Comparison of ENCODE assay signal across 8 cellular contexts in the genomic region with DNA sequence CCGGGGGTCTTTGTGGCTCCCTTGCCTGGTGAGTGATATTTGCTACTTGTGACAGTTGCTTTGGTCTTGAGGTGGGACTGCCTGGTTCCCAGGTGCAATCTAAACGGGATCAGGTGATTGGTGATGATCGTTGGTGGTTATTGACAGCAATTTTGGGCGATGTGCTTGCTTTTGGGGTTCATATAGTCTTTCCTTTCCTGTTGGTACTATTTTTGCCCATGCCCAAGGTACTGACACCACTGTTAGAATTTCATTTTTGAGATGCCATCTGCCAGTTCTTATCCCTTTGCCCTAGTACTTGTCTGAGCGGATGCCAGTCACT. TPM values are rescaled to one million over a fixed set of nuclear protein-coding genes. Genes with fewer than 3 reads are reported as not detected.
DNase-seq lines count a peak whose midpoint lies in the region; ATAC-seq and TF ChIP-seq lines count a peak whose summit lies in the region.

No MANE protein-coding gene starts in this region.

- H3K36me3 ChIP-seq in GM06990 (ENCODE audit: control insufficient read depth, insufficient read depth, low read length) = no peaks in the 10 kb centered on the region
- H3K36me3 ChIP-seq in SK-N-SH (replicated peaks in 1 of 2; ENCODE audit: control insufficient read depth in 1 of 2, insufficient read depth in 2 of 2, low read length in 1 of 2) = no peaks in the 10 kb centered on the region

- DNase-seq in GM06990 (ENCODE audit: extremely low read depth, insufficient read length) = no peak
- DNase-seq in SK-N-SH = no peak
- DNase-seq in fibroblast of pulmonary artery (ENCODE audit: low read depth) = no peak
- no peak for DNase-seq in retinal pigment epithelial cell (ENCODE audit: low read depth)
- DNase-seq in stimulated activated CD4-positive, alpha-beta T cell treated with anti-CD3 and anti-CD28 coated beads, Interleukin-4, amount 100 ng/mL, for 4 hours = no peak
- DNase-seq in NCI-H526 (lab: John Stamatoyannopoulos, UW) = no peak

- no peaks in the 10 kb centered on the region for H4K20me1 ChIP-seq in SK-N-SH (ENCODE audit: insufficient read depth)

- no peak for ATAC-seq in HG03571 (IDR thresholded peaks at IDR 0.05; ENCODE audit: unreplicated experiment)
- no peak for ATAC-seq in GM18511 (IDR thresholded peaks at IDR 0.05; ENCODE audit: unreplicated experiment)

- peaks cover 53% of the 10 kb centered on the region for H3K79me2 ChIP-seq in SK-N-SH (ENCODE audit: insufficient read depth)

- no peaks in the 10 kb centered on the region for H3F3A ChIP-seq in SK-N-SH (replicated peaks; ENCODE audit: insufficient read depth)

- peak overlapping the region in 1 of 2 experiments; percentile 83; a peak in 2 of 4 replicates for H3K27ac ChIP-seq in SK-N-SH (ENCODE audit: low read depth in 2 of 2, low read length in 1 of 2)

- H3K9me3 ChIP-seq in SK-N-SH = no peaks in the 10 kb centered on the region

- H3K9me2 ChIP-seq in SK-N-SH = no peaks in the 10 kb centered on the region

- CTCF ChIA-PET in SK-N-SH (lab: Yijun Ruan, JAX) = interaction anchor here (1.4 to 2.4 kb wide), 2 partner anchors 11 to 49 kb away, joined by 5 to 15 read pairs; no protein-coding TSS in a partner anchor

- TF ChIP-seq CTCF in GM06990 (IDR thresholded peaks at IDR 0.05; ENCODE audit: insufficient read depth, low read length, poor library complexity, severe bottlenecking) (no peak), SK-N-SH (IDR thresholded peaks at IDR 0.05) (no peak), fibroblast of pulmonary artery (IDR thresholded peaks at IDR 0.05; ENCODE audit: low read length, missing control alignments) (no peak), retinal pigment epithelial cell (conservative IDR thresholded peaks at IDR 0.05; ENCODE audit: low read depth, low read length) (no peak)

- H3K9ac ChIP-seq in SK-N-SH = peak overlapping the region; percentile 62

- peak overlapping the region; percentile 98 for H2AFZ ChIP-seq in SK-N-SH (ENCODE audit: low read depth)

- POLR2A ChIA-PET in SK-N-SH (lab: Yijun Ruan, JAX) = interaction anchor here (2.7 kb wide), 1 partner anchor 14 kb away, joined by 10 read pairs; a partner anchor contains a TSS

- H3K4me2 ChIP-seq in SK-N-SH = peak overlapping the region; percentile 89

- H3K27me3 ChIP-seq in GM06990 (replicated peaks; ENCODE audit: control insufficient read depth, insufficient read depth, low read length) (no peaks in the 10 kb centered on the region), SK-N-SH (ENCODE audit: insufficient read depth) (no peaks in the 10 kb centered on the region)

- 2% methylated on average over 4 of the region's 5 CpGs for WGBS in SK-N-SH (ENCODE audit: low lambda C conversion rate)

- no peak for TF ChIP-seq RAD21 in SK-N-SH (IDR thresholded peaks at IDR 0.05; ENCODE audit: low read length)

- H3K4me1 ChIP-seq in SK-N-SH (ENCODE audit: control insufficient read depth in 1 of 2, insufficient read depth in 2 of 2, low read depth in 1 of 2, low read length in 1 of 2) = peaks cover 0 to 13% of the 10 kb centered on the region in 2 experiments; a peak in 2 of 4 replicates

- TF ChIP-seq EP300 in SK-N-SH (IDR thresholded peaks at IDR 0.05; ENCODE audit: borderline replicate concordance in 1 of 2, low read depth in 1 of 2, low read length in 1 of 2) = no peak

- H3K4me3 ChIP-seq in GM06990 (replicated peaks; ENCODE audit: low read depth, low read length) (peak overlapping the region; percentile 95), SK-N-SH (ENCODE audit: low read depth in 2 of 2, low read length in 1 of 2) (peak overlapping the region; percentile 84 to 96), fibroblast of pulmonary artery (replicated peaks; ENCODE audit: low read depth, low read length) (peak overlapping the region; percentile 98), retinal pigment epithelial cell (ENCODE audit: low read length) (peak overlapping the region; percentile 93)

TF ChIP-seq in SK-N-SH, 30 proteins besides CTCF, POLR2A, EP300 and RAD21:
- TF ChIP-seq GABPA (IDR thresholded peaks at IDR 0.05; ENCODE audit: low read depth) = no peak
- TF ChIP-seq FOXM1 (IDR thresholded peaks at IDR 0.05; ENCODE audit: low read depth) = no peak
- no peak for TF ChIP-seq FOSL2 (IDR thresholded peaks at IDR 0.05; ENCODE audit: borderline replicate concordance, low read depth)
- TF ChIP-seq CHD2 (IDR thresholded peaks at IDR 0.05; ENCODE audit: low read length, partially characterized antibody) = no peak
- no peak for TF ChIP-seq TAF1 (IDR thresholded peaks at IDR 0.05; ENCODE audit: borderline replicate concordance, low read depth, low read length)
- TF ChIP-seq, protein P1, sequence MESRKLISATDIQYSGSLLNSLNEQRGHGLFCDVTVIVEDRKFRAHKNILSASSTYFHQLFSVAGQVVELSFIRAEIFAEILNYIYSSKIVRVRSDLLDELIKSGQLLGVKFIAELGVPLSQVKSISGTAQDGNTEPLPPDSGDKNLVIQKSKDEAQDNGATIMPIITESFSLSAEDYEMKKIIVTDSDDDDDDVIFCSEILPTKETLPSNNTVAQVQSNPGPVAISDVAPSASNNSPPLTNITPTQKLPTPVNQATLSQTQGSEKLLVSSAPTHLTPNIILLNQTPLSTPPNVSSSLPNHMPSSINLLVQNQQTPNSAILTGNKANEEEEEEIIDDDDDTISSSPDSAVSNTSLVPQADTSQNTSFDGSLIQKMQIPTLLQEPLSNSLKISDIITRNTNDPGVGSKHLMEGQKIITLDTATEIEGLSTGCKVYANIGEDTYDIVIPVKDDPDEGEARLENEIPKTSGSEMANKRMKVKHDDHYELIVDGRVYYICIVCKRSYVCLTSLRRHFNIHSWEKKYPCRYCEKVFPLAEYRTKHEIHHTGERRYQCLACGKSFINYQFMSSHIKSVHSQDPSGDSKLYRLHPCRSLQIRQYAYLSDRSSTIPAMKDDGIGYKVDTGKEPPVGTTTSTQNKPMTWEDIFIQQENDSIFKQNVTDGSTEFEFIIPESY (IDR thresholded peaks at IDR 0.05; ENCODE audit: borderline replicate concordance, low read depth) = no peak
- TF ChIP-seq RCOR1 (IDR thresholded peaks at IDR 0.05; ENCODE audit: low read length) = no peak
- no peak for TF ChIP-seq RFX5 (IDR thresholded peaks at IDR 0.05; ENCODE audit: low read length)
- no peak for TF ChIP-seq RXRA (IDR thresholded peaks at IDR 0.05; ENCODE audit: borderline replicate concordance, low read depth)
- no peak for TF ChIP-seq JUND (IDR thresholded peaks at IDR 0.05)
- TF ChIP-seq NFIC (IDR thresholded peaks at IDR 0.05; ENCODE audit: borderline replicate concordance) = no peak
- no peak for TF ChIP-seq FOXJ3 (CRISPR knock-in tag; IDR thresholded peaks at IDR 0.05)
- TF ChIP-seq MEF2A (IDR thresholded peaks at IDR 0.05; ENCODE audit: borderline replicate concordance, low read depth) = no peak

RNA-seq across cellular contexts. Expression of a gene that starts 0.6 kb away (rescaled TPM):
- polyA plus RNA-seq in SK-N-SH (2012; rRNA removed) = 2.6 and 4.1 TPM in 2 replicates
- 2.2 and 2.3 TPM in 2 replicates for polyA plus RNA-seq in SK-N-SH (2012; cell fraction: cytosol; rRNA removed)
- polyA plus RNA-seq in SK-N-SH (2012; cell fraction: nucleus; rRNA removed) = 6.1 and 6.5 TPM in 2 replicates

RNA-seq across cellular contexts. Expression of a gene that starts 13.3 kb away (rescaled TPM):
- polyA plus RNA-seq in SK-N-SH (2012; rRNA removed) = 37.4 and 39.7 TPM in 2 replicates
- 53.1 and 71.9 TPM in 2 replicates for polyA plus RNA-seq in SK-N-SH (2012; cell fraction: cytosol; rRNA removed)
- polyA plus RNA-seq in SK-N-SH (2012; cell fraction: nucleus; rRNA removed) = 18.7 and 22.8 TPM in 2 replicates
